In genomic region chr17:50961282-50962220, GRCh38 we compare ENCODE assay signal across 1 cellular context.
TF ChIP-seq lines count a peak whose summit lies in the region.

No MANE protein-coding gene starts in this region.

TF ChIP-seq in K562, 482 proteins besides CTCF, POLR2A, EP300 and RAD21 (continued from another document):
- no peak for TF ChIP-seq USF1 (CRISPR knock-in tag; IDR thresholded peaks at IDR 0.05)
- no peak for TF ChIP-seq DNMT1 (IDR thresholded peaks at IDR 0.05)
- no peak for TF ChIP-seq NR2C2 (CRISPR knock-in tag; IDR thresholded peaks at IDR 0.05)
- TF ChIP-seq NR2C2 (tag; IDR thresholded peaks at IDR 0.05): no peak
- no peak for TF ChIP-seq HDAC3 (IDR thresholded peaks at IDR 0.05; ENCODE audit: borderline replicate concordance, partially characterized antibody)
- no peak for TF ChIP-seq ZBTB40 (IDR thresholded peaks at IDR 0.05)
- no peak for TF ChIP-seq ZBTB40 (CRISPR knock-in tag; IDR thresholded peaks at IDR 0.05)
- no peak for TF ChIP-seq ID3 (CRISPR knock-in tag; IDR thresholded peaks at IDR 0.05)
- TF ChIP-seq ID3 (tag; IDR thresholded peaks at IDR 0.05): no peak
- TF ChIP-seq SAFB2 (IDR thresholded peaks at IDR 0.05; ENCODE audit: borderline replicate concordance, low read depth, low read length, severe bottlenecking): no peak
- no peak for TF ChIP-seq FOXK1 (CRISPR knock-in tag; IDR thresholded peaks at IDR 0.05; ENCODE audit: borderline replicate concordance)
- TF ChIP-seq HNRNPH1 (optimal IDR thresholded peaks at IDR 0.05; ENCODE audit: low read depth, low read length): no peak
- TF ChIP-seq MCM3 (IDR thresholded peaks at IDR 0.05): no peak
- TF ChIP-seq GTF2E2 (tag; IDR thresholded peaks at IDR 0.05): no peak
